ENCODE assay signal across 27 cellular contexts in the genomic region with DNA sequence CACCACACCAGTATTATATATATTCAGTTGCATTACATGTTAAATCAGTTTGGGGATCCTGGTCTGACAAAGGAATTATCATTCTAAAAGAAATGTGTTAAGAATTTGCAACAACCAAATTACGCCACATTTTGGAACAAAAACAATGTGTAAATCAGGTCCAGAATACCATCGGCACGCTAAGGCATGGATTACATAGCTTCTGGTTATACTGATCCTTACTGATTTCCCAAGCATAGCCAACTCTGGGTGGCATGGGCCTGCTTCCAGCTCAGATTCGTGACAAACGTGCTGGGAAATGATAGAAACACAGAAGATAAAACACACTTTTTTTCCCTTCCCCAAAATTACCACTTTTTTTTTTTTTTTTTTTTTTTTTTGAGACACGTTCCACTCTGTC.
"Had no signal": no experiment of that assay in that cellular context is flagged by ENCODE, and none has a peak within 500 bp of the region (broad histone marks: within the 10 kb centered on the region; RNA-seq: fewer than 3 reads in every experiment).

No MANE protein-coding gene starts in this region.

- H3K4me1 Mint-ChIP-seq: activated CD4-positive, alpha-beta T cell treated with anti-CD3 and anti-CD28 coated beads, Interleukin-2, amount 10 ng/mL, durations not matched to agents 7 days and 5 days; activated CD8-positive, alpha-beta memory T cell treated with anti-CD3 and anti-CD28 coated beads, Interleukin-2, amount 10 ng/mL, durations not matched to agents 7 days and 5 days; activated naive CD8-positive, alpha-beta T cell treated with anti-CD3 and anti-CD28 coated beads, Interleukin-2, amount 50 U/mL, for 24 hours; naive thymus-derived CD8-positive, alpha-beta T cell had no signal

- H3K36me3 Mint-ChIP-seq: activated CD8-positive, alpha-beta memory T cell treated with anti-CD3 and anti-CD28 coated beads, Interleukin-2, amount 10 ng/mL, durations not matched to agents 7 days and 5 days; naive thymus-derived CD8-positive, alpha-beta T cell had no signal

- H3K27me3 ChIP-seq: brain microvascular endothelial cell, heart right ventricle, ovary, spleen, upper lobe of left lung had no signal

- ATAC-seq: activated CD8-positive, alpha-beta memory T cell treated with anti-CD3 and anti-CD28 coated beads, Interleukin-2, amount 10 ng/mL, durations not matched to agents 7 days and 5 days; activated CD8-positive, alpha-beta T cell treated with anti-CD3 and anti-CD28 coated beads for 36 hours; activated naive CD8-positive, alpha-beta T cell treated with anti-CD3 and anti-CD28 coated beads, Interleukin-2, amount 50 U/mL, for 24 hours; esophagus mucosa; heart right ventricle; left lobe of liver; lower lobe of right lung; naive thymus-derived CD8-positive, alpha-beta T cell had no signal

- H3K4me1 ChIP-seq: heart right ventricle, lower lobe of right lung, prostate gland, spleen, upper lobe of left lung had no signal

- H3K4me3 Mint-ChIP-seq: activated CD4-positive, alpha-beta T cell treated with anti-CD3 and anti-CD28 coated beads, Interleukin-2, amount 10 ng/mL, durations not matched to agents 7 days and 5 days; activated CD8-positive, alpha-beta memory T cell treated with anti-CD3 and anti-CD28 coated beads, Interleukin-2, amount 10 ng/mL, durations not matched to agents 7 days and 5 days; activated CD8-positive, alpha-beta T cell treated with anti-CD3 and anti-CD28 coated beads for 36 hours; activated naive CD8-positive, alpha-beta T cell treated with anti-CD3 and anti-CD28 coated beads, Interleukin-2, amount 50 U/mL, for 24 hours; naive thymus-derived CD8-positive, alpha-beta T cell had no signal

- H3K36me3 ChIP-seq: brain microvascular endothelial cell, heart right ventricle, lower lobe of right lung, ovary, prostate gland, spleen, upper lobe of left lung, WERI-Rb-1 had no signal

- H3K9me3 ChIP-seq: heart right ventricle, lower lobe of right lung, ovary, prostate gland, upper lobe of left lung had no signal

- DNase-seq: activated CD4-positive, alpha-beta T cell treated with anti-CD3 and anti-CD28 coated beads, Interleukin-2, amount 10 ng/mL, durations not matched to agents 7 days and 5 days; activated CD4-positive, CD25-positive, alpha-beta regulatory T cell treated with anti-CD3 and anti-CD28 coated beads, Interleukin-2, amount 50 U/mL, for 72 hours; activated CD8-positive, alpha-beta memory T cell treated with anti-CD3 and anti-CD28 coated beads, Interleukin-2, amount 10 ng/mL, durations not matched to agents 7 days and 5 days; activated CD8-positive, alpha-beta T cell treated with anti-CD3 and anti-CD28 coated beads for 36 hours; activated effector memory CD4-positive, alpha-beta T cell treated with anti-CD3 and anti-CD28 coated beads, Interleukin-2, amount 50 U/mL, for 16 hours; activated naive CD4-positive, alpha-beta T cell treated with anti-CD3 and anti-CD28 coated beads, Interleukin-2, amount 50 U/mL, for 16 hours; activated naive CD8-positive, alpha-beta T cell treated with anti-CD3 and anti-CD28 coated beads, Interleukin-2, amount 50 U/mL, for 24 hours; activated T-cell treated with anti-CD3 and anti-CD28 coated beads for 4 hours; aorta; brain microvascular endothelial cell; central memory CD4-positive, alpha-beta T cell; dermis blood vessel endothelial cell; effector CD8-positive, alpha-beta T cell; heart right ventricle; kidney; lower lobe of right lung; naive thymus-derived CD8-positive, alpha-beta T cell; ovary; spleen; stimulated activated CD4-positive, alpha-beta T cell treated with anti-CD3 and anti-CD28 coated beads, Interleukin-4, amount 100 ng/mL, for 24 hours; stimulated activated naive CD4-positive, alpha-beta T cell treated with Interleukin-2 at 50 U/mL for 16 hours; T-helper 1 cell; upper lobe of left lung; WERI-Rb-1 had no signal

- H3K27ac Mint-ChIP-seq: activated CD4-positive, alpha-beta T cell treated with anti-CD3 and anti-CD28 coated beads, Interleukin-2, amount 10 ng/mL, durations not matched to agents 7 days and 5 days; activated CD8-positive, alpha-beta memory T cell treated with anti-CD3 and anti-CD28 coated beads, Interleukin-2, amount 10 ng/mL, durations not matched to agents 7 days and 5 days; activated CD8-positive, alpha-beta T cell treated with anti-CD3 and anti-CD28 coated beads for 36 hours; activated naive CD8-positive, alpha-beta T cell treated with anti-CD3 and anti-CD28 coated beads, Interleukin-2, amount 50 U/mL, for 24 hours; naive thymus-derived CD8-positive, alpha-beta T cell had no signal

- H3K27me3 Mint-ChIP-seq: activated CD4-positive, alpha-beta T cell treated with anti-CD3 and anti-CD28 coated beads, Interleukin-2, amount 10 ng/mL, durations not matched to agents 7 days and 5 days; activated CD8-positive, alpha-beta memory T cell treated with anti-CD3 and anti-CD28 coated beads, Interleukin-2, amount 10 ng/mL, durations not matched to agents 7 days and 5 days; activated CD8-positive, alpha-beta T cell treated with anti-CD3 and anti-CD28 coated beads for 36 hours; activated naive CD8-positive, alpha-beta T cell treated with anti-CD3 and anti-CD28 coated beads, Interleukin-2, amount 50 U/mL, for 24 hours had no signal

- H3K27ac ChIP-seq: brain microvascular endothelial cell, heart right ventricle, lower lobe of right lung, ovary, prostate gland, spleen, upper lobe of left lung, WERI-Rb-1 had no signal

- H3K4me3 ChIP-seq: heart right ventricle, lower lobe of right lung, ovary, prostate gland, spleen, upper lobe of left lung had no signal

- H3K9me3 Mint-ChIP-seq: activated CD8-positive, alpha-beta T cell treated with anti-CD3 and anti-CD28 coated beads for 36 hours had no signal
